ENCODE assay signal across 25 cellular contexts in the genomic region with DNA sequence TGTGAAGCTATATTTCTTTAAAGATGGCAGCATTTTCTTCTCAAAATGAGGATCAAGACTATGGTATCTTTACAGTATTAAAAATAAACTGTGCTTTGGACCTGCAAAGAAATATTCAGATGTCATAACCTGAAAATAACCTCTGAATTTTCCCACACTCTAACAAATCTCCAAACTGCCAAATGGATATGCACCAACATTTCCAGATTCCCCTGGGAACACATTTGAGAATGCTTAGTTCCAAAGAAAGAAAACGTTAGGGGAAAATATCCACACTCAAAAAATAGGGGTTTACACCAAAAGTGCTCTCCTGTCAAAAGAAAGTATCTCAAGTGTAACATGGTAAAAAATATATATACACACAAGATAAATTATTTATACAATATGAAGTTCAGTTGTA.
"Had no signal": no experiment of that assay in that cellular context is flagged by ENCODE, and none has a peak within 500 bp of the region (broad histone marks: within the 10 kb centered on the region; RNA-seq: fewer than 3 reads in every experiment).

No MANE protein-coding gene starts in this region.

- H3K4me1 ChIP-seq: breast epithelium, gastroesophageal sphincter had no signal

- H3K36me3 ChIP-seq: ascending aorta, breast epithelium, cardiac muscle cell, esophagus squamous epithelium, gastroesophageal sphincter, heart right ventricle had no signal

- DNase-seq: activated CD4-positive, alpha-beta memory T cell treated with anti-CD3 and anti-CD28 coated beads, Interleukin-2, amount 10 ng/mL, durations not matched to agents 7 days and 5 days; activated CD4-positive, alpha-beta T cell treated with anti-CD3 and anti-CD28 coated beads for 1 hour; activated CD4-positive, alpha-beta T cell treated with anti-CD3 and anti-CD28 coated beads for 4 hours; activated CD4-positive, alpha-beta T cell treated with anti-CD3 and anti-CD28 coated beads, Interleukin-2, amount 10 ng/mL, durations not matched to agents 7 days and 5 days; activated CD4-positive, alpha-beta T cell treated with anti-CD3 and anti-CD28 coated beads, Interleukin-2, amount 50 U/mL, for 4 hours; activated CD8-positive, alpha-beta memory T cell treated with anti-CD3 and anti-CD28 coated beads, Interleukin-2, amount 50 U/mL, for 48 hours; activated gamma-delta T cell; activated naive CD4-positive, alpha-beta T cell; activated naive CD4-positive, alpha-beta T cell treated with anti-CD3 and anti-CD28 coated beads, Interleukin-2, amount 10 ng/mL, durations not matched to agents 7 days and 5 days; activated naive CD8-positive, alpha-beta T cell treated with anti-CD3 and anti-CD28 coated beads, Interleukin-2, amount 10 ng/mL, durations not matched to agents 7 days and 5 days; activated T-cell treated with anti-CD3 and anti-CD28 coated beads for 4 hours; activated T-cell treated with anti-CD3 and anti-CD28 coated beads, Interleukin-2, amount 50 U/mL, for 24 hours; activated T-cell treated with anti-CD3 and anti-CD28 coated beads, Interleukin-2, amount 50 U/mL, for 72 hours; effector CD8-positive, alpha-beta T cell; esophagus squamous epithelium; foreskin melanocyte; heart right ventricle; T-helper 2 cell had no signal

- ATAC-seq: activated naive CD4-positive, alpha-beta T cell treated with anti-CD3 and anti-CD28 coated beads, Interleukin-2, amount 50 U/mL, for 72 hours; activated T-cell treated with anti-CD3 and anti-CD28 coated beads, Interleukin-2, amount 50 U/mL, for 72 hours; gastroesophageal sphincter; WTC11 had no signal

- H3K9me3 ChIP-seq: ascending aorta, breast epithelium, esophagus squamous epithelium, gastroesophageal sphincter, heart right ventricle had no signal

- H3K4me3 ChIP-seq: ascending aorta, breast epithelium, cardiac muscle cell, esophagus squamous epithelium, gastroesophageal sphincter, heart right ventricle had no signal

- H3K27me3 ChIP-seq: ascending aorta, breast epithelium, cardiac muscle cell, esophagus squamous epithelium, heart right ventricle had no signal

- H3K27ac ChIP-seq: breast epithelium, cardiac muscle cell, esophagus squamous epithelium, gastroesophageal sphincter, VCaP had no signal
